3 cellular contexts compared by ENCODE assay signal in the genomic region with DNA sequence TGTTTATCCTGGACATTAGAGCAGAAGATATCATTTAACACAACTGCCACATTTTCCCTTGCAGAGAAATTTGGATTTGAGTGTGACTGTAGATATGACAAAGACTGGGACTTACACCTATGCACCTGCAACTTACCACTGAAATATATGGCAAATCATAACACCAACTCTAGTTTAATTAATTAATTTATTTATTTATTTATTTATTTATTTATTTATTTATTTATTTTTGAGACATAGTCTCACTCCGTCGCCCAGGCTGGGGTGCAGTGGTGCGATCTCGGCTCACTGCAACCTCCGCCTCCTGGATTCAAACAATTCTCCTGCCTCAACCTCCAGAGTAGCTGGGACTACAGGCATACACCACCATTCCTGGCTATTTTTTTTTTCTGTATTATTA. TPM values are rescaled to one million over a fixed set of nuclear protein-coding genes. Genes with fewer than 3 reads are reported as not detected.
"Had no signal": no experiment of that assay in that cellular context is flagged by ENCODE, and none has a peak within 500 bp of the region (broad histone marks: within the 10 kb centered on the region; RNA-seq: fewer than 3 reads in every experiment).

No MANE protein-coding gene starts in this region.

RNA-seq across cellular contexts. Expression of a gene that starts 50.4 kb away (rescaled TPM):
- polyA plus RNA-seq: stomach, thymus, urinary bladder had no signal
